ENCODE assay signal across 8 cellular contexts in genomic region chr1:88877382-88877825, GRCh38. TPM values are rescaled to one million over a fixed set of nuclear protein-coding genes. Genes with fewer than 3 reads are reported as not detected.
DNase-seq lines count a peak whose midpoint lies in the region; ATAC-seq, FAIRE-seq and TF ChIP-seq lines count a peak whose summit lies in the region.

No MANE protein-coding gene starts in this region.

- DNase-seq in A549 (ENCODE audit: low read depth in 1 of 2, low spot score in 1 of 2) (peak in 1 of 2 experiments; percentile 5), NCI-H748 treated with DMSO at 0.1 percent for 48 hours (lab: John Stamatoyannopoulos, UW) (peak; percentile 4), endodermal cell (peak; percentile 45), nephron progenitor cell (no peak), NCI-H774 (lab: John Stamatoyannopoulos, UW) (no peak)
- no peak for DNase-seq in activated effector memory CD4-positive, alpha-beta T cell treated with Interleukin-2 at 50 U/mL for 16 hours

- no peak for TF ChIP-seq POLR2A in A549 (IDR thresholded peaks at IDR 0.05; ENCODE audit: low read length)

- peaks cover 8% of the 10 kb centered on the region for H3K36me3 ChIP-seq in endodermal cell (ENCODE audit: control insufficient read depth, insufficient read depth, low read length)

- WGBS in A549 (ENCODE audit: missing lambda C conversion rate) = 19% methylated on average over 6 of the region's 6 CpGs
- WGBS in endodermal cell (ENCODE audit: insufficient coverage in 1 of 2, insufficient read length in 1 of 2), 2 experiments = 56 to 57% methylated on average over 4 to 6 of the region's 6 CpGs

- H3K27ac Mint-ChIP-seq in endodermal cell = peak overlapping the region; percentile 86
- peak overlapping the region; percentile 39 for H3K27ac Mint-ChIP-seq in nephron progenitor cell

- H3K4me1 Mint-ChIP-seq in endodermal cell (peaks cover 1% of the 10 kb centered on the region), nephron progenitor cell (peaks cover 4% of the 10 kb centered on the region)

- peak; percentile 23 for FAIRE-seq in A549 (lab: Jason Lieb, UNC)

- H3K9me3 ChIP-seq in A549 = no peaks in the 10 kb centered on the region
- H3K9me3 ChIP-seq in endodermal cell (ENCODE audit: control insufficient read depth, low read length) = no peaks in the 10 kb centered on the region

- POLR2A ChIA-PET in A549 (lab: Yijun Ruan, JAX) = interaction anchor here (1.5 kb wide), 1 partner anchor 15 kb away, joined by 4 read pairs; no protein-coding TSS in a partner anchor

- TF ChIP-seq EP300 in A549 (IDR thresholded peaks at IDR 0.05) = no peak

- CTCF ChIA-PET in A549 (lab: Yijun Ruan, JAX) = interaction anchor here (0.7 to 3.1 kb wide), 16 partner anchors 10 to 1761 kb away, joined by 3 to 23 read pairs (median 5); partner anchors contain the start of genes GTF2B and PKN2

- no peak overlapping the region for H3K4me2 ChIP-seq in A549

- H3K27me3 Mint-ChIP-seq in endodermal cell (ENCODE audit: insufficient read depth) = no peaks in the 10 kb centered on the region
- H3K27me3 Mint-ChIP-seq in nephron progenitor cell (ENCODE audit: low read depth, poor library complexity) = peaks cover 2% of the 10 kb centered on the region

- no peak overlapping the region for H3K4me3 Mint-ChIP-seq in endodermal cell
- no peak overlapping the region for H3K4me3 Mint-ChIP-seq in nephron progenitor cell

- H3K4me1 ChIP-seq in A549 (0 out of 3 replicates have a peak, but pooled peaks cover 3% of the 10 kb centered on the region), endodermal cell (ENCODE audit: control insufficient read depth, insufficient read depth, low read length) (no peaks in the 10 kb centered on the region)

- peak in 1 of 2 experiments; percentile 25; a peak in 1 of 6 replicates for ATAC-seq in A549
- ATAC-seq in HG03469 (IDR thresholded peaks at IDR 0.05; ENCODE audit: unreplicated experiment) = no peak

- no peak overlapping the region for H3K4me3 ChIP-seq in A549
- no peak overlapping the region for H3K4me3 ChIP-seq in endodermal cell (ENCODE audit: low read length)

- TF ChIP-seq CTCF in A549 (IDR thresholded peaks at IDR 0.05) (peak; percentile 55), GM12872 (IDR thresholded peaks at IDR 0.05; ENCODE audit: insufficient read depth, low read depth, low read length) (peak; percentile 32; the same call in 2 of the 3 replicates), endodermal cell (conservative IDR thresholded peaks at IDR 0.05) (peak; percentile 78), nephron progenitor cell (IDR thresholded peaks at IDR 0.05) (peak; percentile 46)

- H3K27me3 ChIP-seq in endodermal cell (ENCODE audit: control insufficient read depth, insufficient read depth, low read length, poor library complexity, severe bottlenecking) = no peaks in the 10 kb centered on the region

- peaks cover 13% of the 10 kb centered on the region for H3K36me3 Mint-ChIP-seq in endodermal cell (ENCODE audit: low read depth)
- peaks cover 6% of the 10 kb centered on the region for H3K36me3 Mint-ChIP-seq in nephron progenitor cell (ENCODE audit: low read depth)

- TF ChIP-seq RAD21 in A549 (conservative IDR thresholded peaks at IDR 0.05 in 1 of 2, IDR thresholded peaks at IDR 0.05 in 1 of 2) = peak; percentile 43 to 58

- H3K27ac ChIP-seq in A549 (no peak overlapping the region), endodermal cell (ENCODE audit: low read depth, low read length) (no peak overlapping the region)

- no peaks in the 10 kb centered on the region for H3K9me3 Mint-ChIP-seq in endodermal cell
- H3K9me3 Mint-ChIP-seq in nephron progenitor cell = no peaks in the 10 kb centered on the region

- H3K9ac ChIP-seq in endodermal cell (ENCODE audit: extremely low read depth, low read length, poor library complexity, severe bottlenecking) = no peak overlapping the region

TF ChIP-seq in A549, 52 proteins besides CTCF, POLR2A, EP300 and RAD21:
- TF ChIP-seq HOXB5 (CRISPR knock-in tag; IDR thresholded peaks at IDR 0.05) = no peak
- TF ChIP-seq SREBF2 (IDR thresholded peaks at IDR 0.05) = no peak
- no peak for TF ChIP-seq NR3C1 (IDR thresholded peaks at IDR 0.05)
- peak; percentile 33; the same call in 1 of the 3 replicates for TF ChIP-seq SMC3 (IDR thresholded peaks at IDR 0.05)

RNA-seq across cellular contexts. Expression of gene GTF2B, which starts 14.0 kb away (rescaled TPM):
- polyA plus RNA-seq in A549 (2011; rRNA removed) (32.5 and 34.1 TPM in 2 replicates), A549 (2017; fragmentation: RNase III; extraction: RNeasy Plus Mini Kit Qiagen cat#74134 plus additional on column Dnase treatment) (21.7 to 24.8 TPM (median 22.4 TPM) in 3 replicates)
- polyA plus RNA-seq in A549 (2012; cell fraction: cytosol; rRNA removed) = 11.2 and 12.4 TPM in 2 replicates
- 5.9 and 13.1 TPM in 2 replicates for polyA plus RNA-seq in A549 (2012; cell fraction: nucleus; rRNA removed)
- 7.5 and 13.2 TPM in 2 replicates for polyA minus RNA-seq in A549 (2011; rRNA and poly(A)+ RNA removed)
- total RNA-seq in endodermal cell = 10 to 100 TPM; 18.6 to 19.9 TPM
- polyA plus RNA-seq in endodermal cell (2013, experiment 1 of 2) = 31.8 TPM
- 32.1 TPM for polyA plus RNA-seq in endodermal cell (2013, experiment 2 of 2)

Comparison
In these comparisons a context has a peak if more than half of its experiments do, and no peak if none do; other contexts are left out.
1. DNase-seq: peak in NCI-H748 treated with DMSO at 0.1 percent for 48 hours (single experiment) and endodermal cell (single experiment); none in nephron progenitor cell (single experiment), NCI-H774 (single experiment) and activated effector memory CD4-positive, alpha-beta T cell treated with Interleukin-2 at 50 U/mL for 16 hours (single experiment).
2. Peak in every context shown above with its lines, with median percentiles within 50 percentile points of each other: CTCF ChIP-seq.